Comparison of ENCODE assay signal across 19 cellular contexts in genomic region chr4:105350859-105351494, GRCh38.
DNase-seq lines count a peak whose midpoint lies in the region; ATAC-seq, FAIRE-seq and TF ChIP-seq lines count a peak whose summit lies in the region.
"Had no signal": no experiment of that assay in that cellular context is flagged by ENCODE, and none has a peak within 500 bp of the region (broad histone marks: within the 10 kb centered on the region; RNA-seq: fewer than 3 reads in every experiment).

No MANE protein-coding gene starts in this region.

- no peak for TF ChIP-seq POLR2A in GM12892 (IDR thresholded peaks at IDR 0.05; ENCODE audit: low read depth, low read length)

- TF ChIP-seq CTCF in astrocyte of the spinal cord (IDR thresholded peaks at IDR 0.05; ENCODE audit: low read depth, low read length): no peak

- H3K9me3 Mint-ChIP-seq in naive thymus-derived CD4-positive, alpha-beta T cell: peaks cover 0 to 1% (median 0%) of the 10 kb centered on the region in 11 donors
- H3K9me3 Mint-ChIP-seq: activated T-helper 2 cell treated with anti-CD3 and anti-CD28 coated beads, Interferon-gamma antibody, Interleukin-2, Interleukin-4, amounts not matched to agents 10 μg/mL and 5 μg/mL and 100 μg/mL, durations not matched to agents 14 hours and 24 hours and 36 hours; brain; CD8-positive, alpha-beta T cell; neural progenitor cell; stimulated activated naive CD8-positive, alpha-beta T cell treated with anti-CD3 and anti-CD28 coated beads, Interleukin-15, Interleukin-2, amounts not matched to agents 100 ng/mL and 50 ng/mL, for 24 hours had no signal

- ATAC-seq in naive thymus-derived CD4-positive, alpha-beta T cell: peak; percentile 40
- ATAC-seq: CD8-positive, alpha-beta T cell; Panc1; sciatic nerve; T-helper 17 cell had no signal

- no peaks in the 10 kb centered on the region for H3K4me1 ChIP-seq in naive thymus-derived CD4-positive, alpha-beta T cell (ENCODE audit: control insufficient read depth in 2 of 2, insufficient read depth in 2 of 2, low read length in 2 of 2)
- H3K4me1 ChIP-seq: neural progenitor cell had no signal

- no peaks in the 10 kb centered on the region for H3K27me3 ChIP-seq in naive thymus-derived CD4-positive, alpha-beta T cell (ENCODE audit: control insufficient read depth in 2 of 2, insufficient read depth in 2 of 2, low read length in 2 of 2)
- H3K27me3 ChIP-seq: neural progenitor cell had no signal

- peaks cover 0 to 20% (median 5%) of the 10 kb centered on the region in 5 donors for H3K36me3 Mint-ChIP-seq in naive thymus-derived CD4-positive, alpha-beta T cell
- H3K36me3 Mint-ChIP-seq: brain; CD8-positive, alpha-beta T cell had no signal

- H3K36me3 ChIP-seq in naive thymus-derived CD4-positive, alpha-beta T cell (ENCODE audit: control insufficient read depth in 2 of 3, insufficient read depth in 3 of 3, low read length in 3 of 3): no peaks in the 10 kb centered on the region
- H3K36me3 ChIP-seq: neural progenitor cell had no signal

- H3K27me3 Mint-ChIP-seq in naive thymus-derived CD4-positive, alpha-beta T cell: no peaks in the 10 kb centered on the region
- H3K27me3 Mint-ChIP-seq: brain; stimulated activated naive CD8-positive, alpha-beta T cell treated with anti-CD3 and anti-CD28 coated beads, Interleukin-15, Interleukin-2, amounts not matched to agents 100 ng/mL and 50 ng/mL, for 24 hours; T-helper 17 cell had no signal

- H3K4me3 Mint-ChIP-seq in naive thymus-derived CD4-positive, alpha-beta T cell: no peak overlapping the region
- H3K4me3 Mint-ChIP-seq: brain; CD8-positive, alpha-beta T cell; neural progenitor cell; stimulated activated naive CD8-positive, alpha-beta T cell treated with anti-CD3 and anti-CD28 coated beads, Interleukin-15, Interleukin-2, amounts not matched to agents 100 ng/mL and 50 ng/mL, for 24 hours; T-helper 17 cell had no signal

- FAIRE-seq in GM12892 (lab: Jason Lieb, UNC): peak; percentile 9
- FAIRE-seq: G401.6 had no signal

- DNase-seq in GM12892 (ENCODE audit: insufficient read length) (no peak), NAMALWA (ENCODE audit: low spot score) (peak; percentile 2), astrocyte of the spinal cord (ENCODE audit: low read depth, low spot score) (peak; percentile 35), Ammon's horn (ENCODE audit: low spot score) (no peak)
- DNase-seq in naive thymus-derived CD4-positive, alpha-beta T cell: no peak
- no peak for DNase-seq in activated CD4-positive, alpha-beta T cell treated with anti-CD3 and anti-CD28 coated beads, Interleukin-2, amount 50 U/mL, for 4 hours
- no peak for DNase-seq in stimulated activated CD4-positive, alpha-beta T cell treated with anti-CD3 and anti-CD28 coated beads, Interleukin-12 subunit alpha, Interleukin-12 subunit beta, amount 100 ng/mL, for 4 hours
- no peak for DNase-seq in activated CD4-positive, alpha-beta T cell treated with anti-CD3 and anti-CD28 coated beads for 1 hour
- DNase-seq: activated CD4-positive, alpha-beta T cell treated with anti-CD3 and anti-CD28 coated beads, Interleukin-2, amount 50 U/mL, for 48 hours; CD8-positive, alpha-beta T cell; hypothalamus; T-helper 17 cell had no signal

- in situ Hi-C loops in astrocyte of the spinal cord (cut with HindIII; ENCODE audit: low sequenced_read_pairs): no loop called here

- H3K27ac ChIP-seq in naive thymus-derived CD4-positive, alpha-beta T cell (ENCODE audit: low read depth, low read length): no peak overlapping the region
- H3K27ac ChIP-seq: neural progenitor cell had no signal

- intact Hi-C loops in naive thymus-derived CD4-positive, alpha-beta T cell (cut with micrococcal nuclease): no loop called here

- CTCF ChIA-PET in naive thymus-derived CD4-positive, alpha-beta T cell (lab: Charles Lee): interaction anchor here (0.5 kb wide), 1 partner anchor 89 kb away, joined by 3 read pairs; no protein-coding TSS in a partner anchor

- peaks cover 0 to 5% (median 0%) of the 10 kb centered on the region in 7 donors for H3K4me1 Mint-ChIP-seq in naive thymus-derived CD4-positive, alpha-beta T cell
- H3K4me1 Mint-ChIP-seq: brain, neural progenitor cell had no signal

- POLR2A ChIA-PET in naive thymus-derived CD4-positive, alpha-beta T cell (lab: Charles Lee): no interaction called here

- H3K9me3 ChIP-seq in naive thymus-derived CD4-positive, alpha-beta T cell (ENCODE audit: control insufficient read depth in 2 of 3, low read length in 3 of 3): no peaks in the 10 kb centered on the region

- H3K27ac Mint-ChIP-seq in naive thymus-derived CD4-positive, alpha-beta T cell: no peak overlapping the region
- H3K27ac Mint-ChIP-seq: activated T-helper 2 cell treated with anti-CD3 and anti-CD28 coated beads, Interferon-gamma antibody, Interleukin-2, Interleukin-4, amounts not matched to agents 10 μg/mL and 5 μg/mL and 100 μg/mL, durations not matched to agents 14 hours and 24 hours and 36 hours; brain; CD8-positive, alpha-beta T cell; neural progenitor cell; stimulated activated naive CD8-positive, alpha-beta T cell treated with anti-CD3 and anti-CD28 coated beads, Interleukin-15, Interleukin-2, amounts not matched to agents 100 ng/mL and 50 ng/mL, for 24 hours; T-helper 17 cell had no signal

- no peak overlapping the region for H3K4me3 ChIP-seq in astrocyte of the spinal cord (ENCODE audit: low read depth, low read length)
- no peak overlapping the region for H3K4me3 ChIP-seq in naive thymus-derived CD4-positive, alpha-beta T cell (ENCODE audit: low read length)
- H3K4me3 ChIP-seq: neural progenitor cell had no signal

Comparison
In these comparisons a context has a peak if more than half of its experiments do, and no peak if none do; other contexts are left out.
1. DNase-seq: peak in NAMALWA (single experiment) and astrocyte of the spinal cord (single experiment); none in GM12892 (single experiment), naive thymus-derived CD4-positive, alpha-beta T cell (0 of 9), activated CD4-positive, alpha-beta T cell treated with anti-CD3 and anti-CD28 coated beads, Interleukin-2, amount 50 U/mL, for 4 hours (0 of 2), stimulated activated CD4-positive, alpha-beta T cell treated with anti-CD3 and anti-CD28 coated beads, Interleukin-12 subunit alpha, Interleukin-12 subunit beta, amount 100 ng/mL, for 4 hours (single experiment), Ammon's horn (single experiment) and activated CD4-positive, alpha-beta T cell treated with anti-CD3 and anti-CD28 coated beads for 1 hour (single experiment).